ENCODE assay signal across 1 cellular context in genomic region chr1:175725684-175726083, GRCh38.
TF ChIP-seq lines count a peak whose summit lies in the region.

No MANE protein-coding gene starts in this region.

TF ChIP-seq in GM12878, 131 proteins besides CTCF, POLR2A, EP300 and RAD21 (continued from another document):
- TF ChIP-seq REST (IDR thresholded peaks at IDR 0.05; ENCODE audit: low read depth, low read length) (peak; percentile 95), MYB (IDR thresholded peaks at IDR 0.05; ENCODE audit: borderline replicate concordance, low read depth, low read length) (no peak), NFIC (IDR thresholded peaks at IDR 0.05; ENCODE audit: low read depth, low read length) (no peak), RCOR1 (conservative IDR thresholded peaks at IDR 0.05; ENCODE audit: low read depth, low read length) (0 out of 2 replicates have a peak, but pooled peaks have one; percentile 42), HDGF (IDR thresholded peaks at IDR 0.05) (no peak)
